9 cellular contexts compared by ENCODE assay signal in the genomic region with DNA sequence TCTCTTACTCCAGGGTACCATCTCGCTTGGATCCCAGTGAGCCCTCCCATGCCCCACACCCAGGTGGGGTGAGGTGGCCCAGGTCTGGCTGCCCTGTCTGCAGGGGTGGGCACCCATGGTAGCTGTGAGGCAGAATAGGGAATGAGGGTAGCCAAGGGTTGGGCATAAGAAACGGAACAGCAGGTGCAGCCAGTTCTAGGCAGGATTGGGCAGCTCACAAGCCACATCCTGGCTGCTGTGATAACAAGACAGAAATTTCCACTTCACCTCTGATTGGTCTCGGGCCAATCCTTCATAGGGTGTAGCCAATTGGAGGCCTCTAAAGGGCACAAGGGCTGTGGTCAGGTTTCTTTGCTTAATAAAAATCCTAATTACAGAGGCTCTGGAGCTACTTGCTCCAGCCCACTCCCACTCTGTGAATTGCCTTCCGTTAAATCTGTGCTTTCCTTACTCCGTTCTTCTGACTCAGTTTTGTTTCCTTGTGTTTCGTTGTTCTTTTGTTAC. TPM values are rescaled to one million over a fixed set of nuclear protein-coding genes. Genes with fewer than 3 reads are reported as not detected.
DNase-seq lines count a peak whose midpoint lies in the region; ATAC-seq, FAIRE-seq and TF ChIP-seq lines count a peak whose summit lies in the region.
"Had no signal": no experiment of that assay in that cellular context is flagged by ENCODE, and none has a peak within 500 bp of the region (broad histone marks: within the 10 kb centered on the region; RNA-seq: fewer than 3 reads in every experiment).

No MANE protein-coding gene starts in this region.

- intact Hi-C loops in tibial artery (cut with DNase I; ENCODE audit: low total_unique reads) = no loop called here

- peaks cover 0 to 1% of the 10 kb centered on the region in 2 donors for H3K9me3 ChIP-seq in lung (ENCODE audit: control insufficient read depth in 2 of 2, insufficient read depth in 1 of 2, low read length in 1 of 2)
- H3K9me3 ChIP-seq in tibial artery = no peaks in the 10 kb centered on the region

- no peak for ATAC-seq in lung (ENCODE audit: insufficient read depth, low FRiP score)

- no peaks in the 10 kb centered on the region for H3K36me3 ChIP-seq in lung (ENCODE audit: control insufficient read depth in 2 of 2, insufficient read depth in 2 of 2, low read length in 2 of 2)
- H3K36me3 ChIP-seq in tibial artery = no peaks in the 10 kb centered on the region

- TF ChIP-seq CTCF in lung (IDR thresholded peaks at IDR 0.05; ENCODE audit: control extremely low read depth, extremely low read depth) = no peak
- no peak for TF ChIP-seq CTCF in tibial artery (IDR thresholded peaks at IDR 0.05)
- no peak for TF ChIP-seq CTCF in D721Med (IDR thresholded peaks at IDR 0.05; ENCODE audit: insufficient read depth, missing control alignments)

- FAIRE-seq in D721Med (lab: Jason Lieb, UNC) = no peak

- peaks cover 7% of the 10 kb centered on the region for H3K27me3 ChIP-seq in lung (ENCODE audit: control insufficient read depth, insufficient read depth)
- H3K27me3 ChIP-seq in tibial artery = peaks cover 0 to 69% of the 10 kb centered on the region in 2 donors

- no peak overlapping the region for H3K27ac ChIP-seq in lung (ENCODE audit: low read depth in 1 of 2, low read length in 1 of 2)
- H3K27ac ChIP-seq in tibial artery = no peak overlapping the region

- no peak overlapping the region for H3K4me3 ChIP-seq in lung
- H3K4me3 ChIP-seq in tibial artery = no peak overlapping the region

- H3K4me1 ChIP-seq in lung (ENCODE audit: control insufficient read depth in 2 of 2, insufficient read depth in 2 of 2, low read length in 2 of 2) (peaks cover 0 to 20% of the 10 kb centered on the region in 2 donors), tibial artery (peaks cover 0 to 34% (median 24%) of the 10 kb centered on the region in 4 donors)

- 45 to 56% methylated on average over 6 of the region's 6 CpGs for WGBS in lung, 2 donors

- DNase-seq in activated CD4-positive, alpha-beta T cell treated with anti-CD3 and anti-CD28 coated beads for 48 hours = peak; percentile 44
- DNase-seq in activated CD4-positive, alpha-beta T cell treated with anti-CD3 and anti-CD28 coated beads for 4 hours = no peak
- DNase-seq in NCI-H2029 (lab: John Stamatoyannopoulos, UW) (peak; percentile 87), lung (ENCODE audit: low spot score) (peak; percentile 34), tibial artery (no peak), D721Med (ENCODE audit: insufficient read length, low spot score) (no peak), D341Med (ENCODE audit: low spot score) (no peak)
- DNase-seq in activated effector memory CD4-positive, alpha-beta T cell treated with Interleukin-2 at 50 U/mL for 16 hours = peak; percentile 9

RNA-seq across cellular contexts. Expression of a gene that starts 1.5 kb away (rescaled TPM):
- total RNA-seq in lung = under 1 TPM in 1 of 2 donors, not detected in 1; 0.58 TPM
- polyA plus RNA-seq in lung = under 1 TPM; 0.07 to 0.26 TPM
- polyA plus RNA-seq: liver had no signal

RNA-seq across cellular contexts. Expression of a gene that starts 3.2 kb away (rescaled TPM):
- total RNA-seq in lung = 1 to 10 TPM; 2.6 to 3.9 TPM
- 1 to 10 TPM; 1.8 to 5.6 TPM for polyA plus RNA-seq in lung

RNA-seq across cellular contexts. Expression of a gene that starts 4.0 kb away (rescaled TPM):
- under 1 TPM; 0.20 to 0.28 TPM for total RNA-seq in lung
- under 1 TPM; 0.19 to 0.65 TPM for polyA plus RNA-seq in lung

RNA-seq across cellular contexts. Expression of a gene that starts 44.3 kb away (rescaled TPM):
- 10 to 100 TPM; 67.1 to 78.5 TPM for total RNA-seq in lung
- polyA plus RNA-seq in lung = 10 to 100 TPM; 41.5 to 52.4 TPM

RNA-seq across cellular contexts. Expression of a gene that starts 49.7 kb away (rescaled TPM):
- total RNA-seq in lung = 100 to 1,000 TPM in 1 of 2 donors, 10 to 100 TPM in 1; 56.3 to 115 TPM
- 100 to 1,000 TPM in 1 of 2 donors, 10 to 100 TPM in 1; 35.2 to 105 TPM for polyA plus RNA-seq in lung

Comparison
In these comparisons a context has a peak if more than half of its experiments do, and no peak if none do; other contexts are left out.
1. DNase-seq: peak in activated CD4-positive, alpha-beta T cell treated with anti-CD3 and anti-CD28 coated beads for 48 hours (single experiment), NCI-H2029 (single experiment), activated effector memory CD4-positive, alpha-beta T cell treated with Interleukin-2 at 50 U/mL for 16 hours (single experiment) and lung (single experiment); none in activated CD4-positive, alpha-beta T cell treated with anti-CD3 and anti-CD28 coated beads for 4 hours (0 of 2), tibial artery (0 of 2), D721Med (single experiment) and D341Med (single experiment).